Comparison of ENCODE assay signal across 8 cellular contexts in genomic region chr13:72727417-72728289, GRCh38.
DNase-seq lines count a peak whose midpoint lies in the region; ATAC-seq and TF ChIP-seq lines count a peak whose summit lies in the region.

BORA (plus strand) TSS chr13:72727923; CDS start chr13:72728941, 1,018 bp downstream.
A gene with protein sequence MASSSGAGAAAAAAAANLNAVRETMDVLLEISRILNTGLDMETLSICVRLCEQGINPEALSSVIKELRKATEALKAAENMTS (minus strand): TSS chr13:72727629. CDS start chr13:72727602, 27 bp downstream.

- H3K27ac ChIP-seq in 22Rv1 (peak within 1 kb of the TSS; percentile 82), rectal smooth muscle tissue (ENCODE audit: low read depth, low read length) (peak within 1 kb of the TSS; percentile 55)

- H3K36me3 ChIP-seq in rectal smooth muscle tissue (ENCODE audit: control insufficient read depth, insufficient read depth, low read length), result no peaks in the 10 kb centered on the region

- DNase-seq in NCI-H2081 treated with DMSO at 0.1 percent for 48 hours (lab: John Stamatoyannopoulos, UW) (peak; percentile 68), T1000 (lab: John Stamatoyannopoulos, UW) (peak; percentile 80), astrocyte of the hippocampus (ENCODE audit: low read depth, low spot score) (peak; percentile 100), hepatic stellate cell (ENCODE audit: low spot score) (peak; percentile 94)

- H3K4me3 ChIP-seq in rectal smooth muscle tissue (ENCODE audit: low read length), result peak within 1 kb of the TSS; percentile 100

- H3K27me3 ChIP-seq in rectal smooth muscle tissue (ENCODE audit: control insufficient read depth, insufficient read depth, low read length), result no peaks in the 10 kb centered on the region

- peak within 1 kb of the TSS; percentile 90 for H3K9ac ChIP-seq in rectal smooth muscle tissue (ENCODE audit: low read length)

- ATAC-seq in GM18519 (IDR thresholded peaks at IDR 0.05; ENCODE audit: low FRiP score, unreplicated experiment), result peak; percentile 98
- peak; percentile 96 for ATAC-seq in HG03045 (IDR thresholded peaks at IDR 0.05; ENCODE audit: unreplicated experiment)

- H3K4me1 ChIP-seq in rectal smooth muscle tissue (ENCODE audit: control insufficient read depth, insufficient read depth, low read length), result peaks cover 8% of the 10 kb centered on the region

- TF ChIP-seq CTCF in 22Rv1 (IDR thresholded peaks at IDR 0.05), result no peak

Comparison
In these comparisons a context has a peak if more than half of its experiments do, and no peak if none do; other contexts are left out.
1. Peak in every context shown above with its lines: DNase-seq, ATAC-seq, H3K4me3 ChIP-seq and H3K27ac ChIP-seq.